Comparison of ENCODE assay signal across 8 cellular contexts in genomic region chr12:89353188-89353822, GRCh38. TPM values are rescaled to one million over a fixed set of nuclear protein-coding genes. Genes with fewer than 3 reads are reported as not detected.
DNase-seq lines count a peak whose midpoint lies in the region; ATAC-seq and TF ChIP-seq lines count a peak whose summit lies in the region.

No MANE protein-coding gene starts in this region.

- peak overlapping the region; percentile 87 for H3K4me3 Mint-ChIP-seq in T-helper 1 cell treated with Interleukin-12 subunit alpha and Interleukin-12 subunit beta and Interleukin-4 antibody, amounts not matched to agents 30 μg/mL and 1 μg/mL, for 36 hours
- H3K4me3 Mint-ChIP-seq in MCF 10A (ENCODE audit: unreplicated experiment): peak overlapping the region; percentile 82

- intact Hi-C loops in MCF 10A (cut with micrococcal nuclease): loop anchor here (2.0 kb wide), 2 partner anchors 21 to 129 kb away; no protein-coding TSS in a partner anchor

- POLR2A ChIA-PET in MCF 10A (lab: Yijun Ruan, JAX): interaction anchor here (0.6 to 10.0 kb wide), 40 partner anchors 9 to 952 kb away, joined by 3 to 155 read pairs (median 5); partner anchors contain the start of gene POC1B

- peaks cover 64% of the 10 kb centered on the region for H3K27me3 ChIP-seq in iPS-18a (ENCODE audit: control insufficient read depth, insufficient read depth, low read length)

- H3K9me3 ChIP-seq in KOPT-K1 (ENCODE audit: insufficient read depth, low read length, poor library complexity, severe bottlenecking): peaks cover 26% of the 10 kb centered on the region
- no peaks in the 10 kb centered on the region for H3K9me3 ChIP-seq in iPS-18a (ENCODE audit: control insufficient read depth, low read depth, low read length)

- DNase-seq in NCI-H2081 (lab: John Stamatoyannopoulos, UW) (peak; percentile 69 to 71), NCI-H2081 treated with DMSO at 0.1 percent for 48 hours (lab: John Stamatoyannopoulos, UW) (no peak), MCF 10A (ENCODE audit: unreplicated experiment) (peak; percentile 71), retinal pigment epithelial cell (ENCODE audit: low read depth) (no peak)

- H3K36me3 ChIP-seq in KOPT-K1 (ENCODE audit: insufficient read depth, low read length) (peaks cover 25% of the 10 kb centered on the region), iPS-18a (ENCODE audit: control insufficient read depth, low read depth, low read length) (peaks cover 22% of the 10 kb centered on the region)

- TF ChIP-seq CTCF in MCF 10A (IDR thresholded peaks at IDR 0.05; ENCODE audit: unreplicated experiment) (no peak), retinal pigment epithelial cell (conservative IDR thresholded peaks at IDR 0.05; ENCODE audit: low read depth, low read length) (no peak)

- peaks cover 6% of the 10 kb centered on the region for H3K27me3 Mint-ChIP-seq in T-helper 1 cell treated with Interleukin-12 subunit alpha and Interleukin-12 subunit beta and Interleukin-4 antibody, amounts not matched to agents 30 μg/mL and 1 μg/mL, for 36 hours (ENCODE audit: low read depth)
- H3K27me3 Mint-ChIP-seq in MCF 10A (ENCODE audit: insufficient read depth, unreplicated experiment): no peaks in the 10 kb centered on the region

- H3K27ac ChIP-seq in KOPT-K1 (ENCODE audit: low read depth, low read length, poor library complexity, severe bottlenecking): peak overlapping the region; percentile 9
- H3K27ac ChIP-seq in iPS-18a (ENCODE audit: low read length): peak overlapping the region; percentile 95

- H3K4me1 Mint-ChIP-seq in T-helper 1 cell treated with Interleukin-12 subunit alpha and Interleukin-12 subunit beta and Interleukin-4 antibody, amounts not matched to agents 30 μg/mL and 1 μg/mL, for 36 hours (ENCODE audit: low read depth): peaks cover 41% of the 10 kb centered on the region
- H3K4me1 Mint-ChIP-seq in MCF 10A (ENCODE audit: insufficient read depth, unreplicated experiment): peaks cover 34% of the 10 kb centered on the region

- H3K36me3 Mint-ChIP-seq in T-helper 1 cell treated with Interleukin-12 subunit alpha and Interleukin-12 subunit beta and Interleukin-4 antibody, amounts not matched to agents 30 μg/mL and 1 μg/mL, for 36 hours (ENCODE audit: low read depth): peaks cover 30% of the 10 kb centered on the region
- H3K36me3 Mint-ChIP-seq in MCF 10A (ENCODE audit: insufficient read depth, unreplicated experiment): peaks cover 46% of the 10 kb centered on the region

- H3K27ac Mint-ChIP-seq in T-helper 1 cell treated with Interleukin-12 subunit alpha and Interleukin-12 subunit beta and Interleukin-4 antibody, amounts not matched to agents 30 μg/mL and 1 μg/mL, for 36 hours: peak overlapping the region; percentile 97
- peak overlapping the region; percentile 96 for H3K27ac Mint-ChIP-seq in MCF 10A (ENCODE audit: low read depth, unreplicated experiment)

- no peaks in the 10 kb centered on the region for H3K9me3 Mint-ChIP-seq in T-helper 1 cell treated with Interleukin-12 subunit alpha and Interleukin-12 subunit beta and Interleukin-4 antibody, amounts not matched to agents 30 μg/mL and 1 μg/mL, for 36 hours
- no peaks in the 10 kb centered on the region for H3K9me3 Mint-ChIP-seq in MCF 10A (ENCODE audit: unreplicated experiment)

- peaks cover 43% of the 10 kb centered on the region for H3K4me1 ChIP-seq in iPS-18a (ENCODE audit: control insufficient read depth, low read depth, low read length)

- no TSS peak for BruUV-seq in MCF 10A (replicated peaks; lab: Mats Ljungman, UMichigan)

- H3K9ac ChIP-seq in iPS-18a (ENCODE audit: low read length): peak overlapping the region; percentile 97

- CTCF ChIA-PET in MCF 10A (lab: Yijun Ruan, JAX): interaction anchor here (0.9 to 1.9 kb wide), 5 partner anchors 76 to 206 kb away, joined by 3 to 5 read pairs (median 3); partner anchors contain the start of gene GALNT4

- H3K4me3 ChIP-seq in iPS-18a (ENCODE audit: low read length): peak overlapping the region; percentile 97
- peak overlapping the region; percentile 93 for H3K4me3 ChIP-seq in retinal pigment epithelial cell (ENCODE audit: low read length)

- no peak for ATAC-seq in GM21737 (IDR thresholded peaks at IDR 0.05; ENCODE audit: unreplicated experiment)

RNA-seq across cellular contexts. Expression of gene DUSP6, which starts 1.0 kb away (rescaled TPM):
- 99.9 and 149 TPM in 2 replicates for total RNA-seq in MCF 10A (2022)

Comparison
In these comparisons a context has a peak if more than half of its experiments do, and no peak if none do; other contexts are left out.
1. DNase-seq: peak in NCI-H2081 (2 of 2) and MCF 10A (single experiment); none in NCI-H2081 treated with DMSO at 0.1 percent for 48 hours (single experiment) and retinal pigment epithelial cell (single experiment).